8 cellular contexts compared by ENCODE assay signal in the genomic region with DNA sequence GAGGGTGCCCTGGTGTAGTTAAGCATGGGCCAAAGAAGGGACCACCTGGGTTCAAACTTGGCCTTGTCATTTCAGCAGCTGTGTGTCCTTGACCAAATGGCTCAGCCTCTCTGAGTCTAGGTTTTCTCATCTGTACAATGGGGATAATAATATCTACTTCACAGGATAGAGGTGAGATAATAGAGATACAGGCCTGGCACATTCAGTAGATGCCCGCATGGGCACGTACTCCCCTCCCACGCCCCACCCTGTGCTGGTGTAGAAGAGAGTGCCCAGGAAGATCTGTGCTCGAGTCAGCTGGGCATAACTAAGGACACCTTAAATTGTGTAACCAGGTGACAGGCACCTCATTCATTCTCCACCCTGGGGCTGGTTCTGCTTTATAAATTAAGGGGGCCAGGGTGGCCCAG. TPM values are rescaled to one million over a fixed set of nuclear protein-coding genes. Genes with fewer than 3 reads are reported as not detected.
DNase-seq lines count a peak whose midpoint lies in the region; ATAC-seq, FAIRE-seq and TF ChIP-seq lines count a peak whose summit lies in the region.

No MANE protein-coding gene starts in this region.

- in situ Hi-C loops in HepG2 (cut with HindIII; ENCODE audit: extremely low pct_ligation_motif_present, low pct_unique_long_range_greater_than_20kb) = no loop called here

- TF ChIP-seq RAD21 in HepG2 (CRISPR knock-in tag; IDR thresholded peaks at IDR 0.05) = no peak

- CTCF ChIA-PET in HepG2 (lab: Yijun Ruan, JAX; ENCODE audit: low intra/inter-chr PET ratio, low total read pairs) = no interaction called here

- no peaks in the 10 kb centered on the region for H4K20me1 ChIP-seq in HepG2 (ENCODE audit: insufficient read depth, low read length)
- no peaks in the 10 kb centered on the region for H4K20me1 ChIP-seq in MM.1S (ENCODE audit: insufficient read depth, low read length)

- TF ChIP-seq EP300 in HepG2 (IDR thresholded peaks at IDR 0.05; ENCODE audit: low read depth in 2 of 2, low read length in 2 of 2) = no peak
- no peak for TF ChIP-seq EP300 in HepG2 (CRISPR knock-in tag; IDR thresholded peaks at IDR 0.05; ENCODE audit: borderline replicate concordance)

- POLR2A ChIA-PET in HepG2 (lab: Yijun Ruan, JAX) = interaction anchor here (1.1 to 2.1 kb wide), 3 partner anchors 8 to 21 kb away, joined by 3 to 8 read pairs (median 5); partner anchors contain the start of genes RALB and TMEM185B

- H3K4me2 ChIP-seq in HepG2 (ENCODE audit: low read depth, low read length) (peak overlapping the region; percentile 95), MM.1S (ENCODE audit: low read depth, low read length) (peak overlapping the region; percentile 93)

- no peak for DNase-seq in HepG2 (ENCODE audit: low spot score)
- no peak for DNase-seq in right lobe of liver
- DNase-seq in MM.1S = no peak
- DNase-seq in foreskin keratinocyte = no peak
- peak in 1 of 2 donors; percentile 41 for DNase-seq in tibial artery
- no peak for DNase-seq in hepatic stellate cell (ENCODE audit: low spot score)
- DNase-seq in dedifferentiated amniotic fluid mesenchymal stem cell (ENCODE audit: extremely low spot score) = no peak
- no peak for DNase-seq in effector CD8-positive, alpha-beta T cell (lab: John Stamatoyannopoulos, UW)

- H3K9me3 ChIP-seq in HepG2 (ENCODE audit: low read length) = no peaks in the 10 kb centered on the region
- no peaks in the 10 kb centered on the region for H3K9me3 ChIP-seq in right lobe of liver
- H3K9me3 ChIP-seq in MM.1S (replicated peaks; ENCODE audit: insufficient read depth, low read length) = no peaks in the 10 kb centered on the region
- H3K9me3 ChIP-seq in tibial artery = no peaks in the 10 kb centered on the region

- peaks cover 25% of the 10 kb centered on the region for H3F3A ChIP-seq in MM.1S (ENCODE audit: insufficient read depth, low read length)

- no peaks in the 10 kb centered on the region for H3K9me2 ChIP-seq in MM.1S (replicated peaks; ENCODE audit: insufficient read depth, low read length)

- FAIRE-seq in HepG2 (lab: Jason Lieb, UNC) = no peak

- no peak overlapping the region for H3K27ac ChIP-seq in HepG2 (ENCODE audit: extremely low read length, insufficient read depth, low read length)
- no peak overlapping the region for H3K27ac ChIP-seq in right lobe of liver
- H3K27ac ChIP-seq in MM.1S (ENCODE audit: low read length) = peak overlapping the region; percentile 96
- peak overlapping the region; percentile 46 for H3K27ac ChIP-seq in foreskin keratinocyte
- no peak overlapping the region for H3K27ac ChIP-seq in tibial artery

- ATAC-seq in HepG2 (no peak), right lobe of liver (no peak), foreskin keratinocyte (peak; percentile 29)

- H3K9ac ChIP-seq in HepG2 (ENCODE audit: insufficient read depth, low read depth, low read length) = no peak overlapping the region
- H3K9ac ChIP-seq in MM.1S (ENCODE audit: low read length) = peak overlapping the region; percentile 85

- no TSS peak for BruUV-seq in HepG2 (replicated peaks; lab: Mats Ljungman, UMichigan)

- H2AFZ ChIP-seq in HepG2 (ENCODE audit: low read length) = peak overlapping the region; percentile 94
- peak overlapping the region; percentile 94 for H2AFZ ChIP-seq in MM.1S (ENCODE audit: low read length)

- H3K4me3 ChIP-seq in HepG2 (replicated peaks in 1 of 3; ENCODE audit: insufficient read depth in 1 of 3, low read depth in 2 of 3, low read length in 3 of 3) (peak overlapping the region in 2 of 3 experiments; percentile 74 to 77; a peak in 4 of 6 replicates), right lobe of liver (peak overlapping the region in 1 of 3 donors; percentile 32), MM.1S (ENCODE audit: low read length) (peak overlapping the region; percentile 72), tibial artery (peak overlapping the region; percentile 41 to 51)

- 58% methylated on average over 4 of the region's 4 CpGs for WGBS in HepG2 (ENCODE audit: low lambda C conversion rate)
- WGBS in right lobe of liver (ENCODE audit: insufficient coverage, low coverage, low lambda C conversion rate, missing lambda C conversion rate) = 82% methylated on average over 2 of the region's 4 CpGs

- H3K27me3 ChIP-seq in HepG2 (ENCODE audit: control insufficient read depth in 1 of 2, insufficient read depth in 2 of 2, low read length in 2 of 2) (peaks cover 2 to 26% of the 10 kb centered on the region in 2 experiments; a peak in 3 of 5 replicates), right lobe of liver (no peaks in the 10 kb centered on the region), MM.1S (replicated peaks; ENCODE audit: insufficient read depth, low read length) (no peaks in the 10 kb centered on the region), foreskin keratinocyte (no peaks in the 10 kb centered on the region), tibial artery (peaks cover 0 to 3% of the 10 kb centered on the region in 2 donors)

- H3K79me2 ChIP-seq in HepG2 (ENCODE audit: insufficient read depth, low read length) (no peaks in the 10 kb centered on the region), MM.1S (ENCODE audit: low read length) (peaks cover 20% of the 10 kb centered on the region)

- H3K4me1 ChIP-seq in HepG2 (ENCODE audit: insufficient read depth, low read length) = peaks cover 67% of the 10 kb centered on the region
- no peaks in the 10 kb centered on the region for H3K4me1 ChIP-seq in right lobe of liver
- H3K4me1 ChIP-seq in MM.1S (ENCODE audit: low read length) = peaks cover 15% of the 10 kb centered on the region
- peaks cover 4% of the 10 kb centered on the region for H3K4me1 ChIP-seq in foreskin keratinocyte
- H3K4me1 ChIP-seq in tibial artery = peaks cover 0 to 14% (median 2%) of the 10 kb centered on the region in 4 donors

- intact Hi-C loops in HepG2 (cut with micrococcal nuclease; ENCODE audit: unreplicated experiment) (loop anchor here (5.0 kb wide), 1 partner anchor 76 kb away; no protein-coding TSS in a partner anchor), right lobe of liver (cut with DNase I) (no loop called here), tibial artery (cut with DNase I; ENCODE audit: low total_unique reads) (no loop called here)

- TF ChIP-seq CTCF in HepG2 (CRISPR knock-in tag; IDR thresholded peaks at IDR 0.05) (no peak), right lobe of liver (IDR thresholded peaks at IDR 0.05) (no peak), MM.1S (IDR thresholded peaks at IDR 0.05; ENCODE audit: low read length) (no peak), foreskin keratinocyte (conservative IDR thresholded peaks at IDR 0.05) (no peak), tibial artery (IDR thresholded peaks at IDR 0.05) (no peak)

- no peaks in the 10 kb centered on the region for H3K36me3 ChIP-seq in HepG2 (replicated peaks in 1 of 2; ENCODE audit: control insufficient read depth in 1 of 2, insufficient read depth in 2 of 2, low read length in 2 of 2)
- H3K36me3 ChIP-seq in right lobe of liver = no peaks in the 10 kb centered on the region
- no peaks in the 10 kb centered on the region for H3K36me3 ChIP-seq in MM.1S (replicated peaks; ENCODE audit: insufficient read depth, low read length)
- H3K36me3 ChIP-seq in tibial artery = no peaks in the 10 kb centered on the region

- TF ChIP-seq POLR2A in HepG2 (IDR thresholded peaks at IDR 0.05; ENCODE audit: insufficient read depth in 1 of 2, low read depth in 2 of 2, low read length in 2 of 2) (no peak), right lobe of liver (IDR thresholded peaks at IDR 0.05) (no peak)

RNA-seq across cellular contexts. Expression of gene TMEM185B, which starts 8.4 kb away (rescaled TPM):
- 3.5 and 7.0 TPM in 2 replicates for total RNA-seq in HepG2 (2016; rRNA removed; fragmentation: Illumina TruSeq; extraction: Trizol)
- 1.2 and 1.8 TPM in 2 replicates for total RNA-seq in HepG2 (2016; cell fraction: cytosol; rRNA removed; fragmentation: Illumina TruSeq; extraction: Trizol; ENCODE audit: low read depth)
- total RNA-seq in HepG2 (2016; cell fraction: insoluble cytoplasmic fraction; rRNA removed; fragmentation: Illumina TruSeq; extraction: Trizol) = 2.9 and 6.9 TPM in 2 replicates
- 3.8 and 4.7 TPM in 2 replicates for total RNA-seq in HepG2 (2016; cell fraction: membrane; rRNA removed; fragmentation: Illumina TruSeq; extraction: Trizol)
- 6.4 and 7.9 TPM in 2 replicates for total RNA-seq in HepG2 (2016; cell fraction: nucleus; rRNA removed; fragmentation: Illumina TruSeq; extraction: Trizol)
- polyA plus RNA-seq in HepG2 (2011; rRNA removed) = 5.6 and 5.7 TPM in 2 replicates
- polyA plus RNA-seq in HepG2 (2011; cell fraction: cytosol; rRNA removed) = 6.0 and 6.3 TPM in 2 replicates
- polyA plus RNA-seq in HepG2 (2011; cell fraction: nucleus; rRNA removed) = 9.5 and 9.8 TPM in 2 replicates
- 7.3 and 7.8 TPM in 2 replicates for polyA plus RNA-seq in HepG2 (2012)
- 1.2 and 1.8 TPM in 2 replicates for polyA plus RNA-seq in HepG2 (2016; cell fraction: cytosol; fragmentation: Illumina TruSeq; extraction: Trizol; ENCODE audit: low read depth)
- 3.2 and 5.0 TPM in 2 replicates for polyA plus RNA-seq in HepG2 (2016; cell fraction: insoluble cytoplasmic fraction; fragmentation: Illumina TruSeq; extraction: Trizol; ENCODE audit: low read depth)
- 2.4 and 3.2 TPM in 2 replicates for polyA plus RNA-seq in HepG2 (2016; cell fraction: membrane; fragmentation: Illumina TruSeq; extraction: Trizol; ENCODE audit: low read depth)
- polyA plus RNA-seq in HepG2 (2016; cell fraction: nucleus; fragmentation: Illumina TruSeq; extraction: Trizol; ENCODE audit: insufficient read depth, low read depth) = 8.5 and 10.2 TPM in 2 replicates
- polyA minus RNA-seq in HepG2 (2011; rRNA and poly(A)+ RNA removed; ENCODE audit: low replicate concordance) = 13.7 and 14.5 TPM in 2 replicates
- polyA minus RNA-seq in HepG2 (2011; cell fraction: cytosol; rRNA and poly(A)+ RNA removed) = 4.8 and 5.5 TPM in 2 replicates
- polyA minus RNA-seq in HepG2 (2011; cell fraction: nucleus; rRNA and poly(A)+ RNA removed) = 5.2 and 7.0 TPM in 2 replicates
- 10 to 100 TPM in 3 of 6 experiments, 1 to 10 TPM in 3; 3.8 to 18.1 (median 10.6) TPM for total RNA-seq in right lobe of liver
- 18.3 and 18.6 TPM in 2 replicates for total RNA-seq in foreskin keratinocyte
- 10.7 and 11.4 TPM in 2 replicates for polyA plus RNA-seq in foreskin keratinocyte

RNA-seq across cellular contexts. Expression of gene RALB, which starts 21.1 kb away (rescaled TPM):
- total RNA-seq in HepG2 (2016; rRNA removed; fragmentation: Illumina TruSeq; extraction: Trizol) = 43.2 and 65.4 TPM in 2 replicates
- total RNA-seq in HepG2 (2016; cell fraction: cytosol; rRNA removed; fragmentation: Illumina TruSeq; extraction: Trizol; ENCODE audit: low read depth) = 14.7 and 15.0 TPM in 2 replicates
- total RNA-seq in HepG2 (2016; cell fraction: insoluble cytoplasmic fraction; rRNA removed; fragmentation: Illumina TruSeq; extraction: Trizol) = 46.9 and 63.2 TPM in 2 replicates
- 40.6 and 40.7 TPM in 2 replicates for total RNA-seq in HepG2 (2016; cell fraction: membrane; rRNA removed; fragmentation: Illumina TruSeq; extraction: Trizol)
- 18.9 and 20.9 TPM in 2 replicates for total RNA-seq in HepG2 (2016; cell fraction: nucleus; rRNA removed; fragmentation: Illumina TruSeq; extraction: Trizol)
- polyA plus RNA-seq in HepG2 (2011; rRNA removed) = 28.5 and 37.8 TPM in 2 replicates
- polyA plus RNA-seq in HepG2 (2011; cell fraction: cytosol; rRNA removed) = 27.1 and 34.7 TPM in 2 replicates
- polyA plus RNA-seq in HepG2 (2011; cell fraction: nucleus; rRNA removed) = 7.9 and 9.7 TPM in 2 replicates
- polyA plus RNA-seq in HepG2 (2012) = 25.9 and 28.9 TPM in 2 replicates
- 17.5 and 21.3 TPM in 2 replicates for polyA plus RNA-seq in HepG2 (2016; cell fraction: cytosol; fragmentation: Illumina TruSeq; extraction: Trizol; ENCODE audit: low read depth)
- polyA plus RNA-seq in HepG2 (2016; cell fraction: insoluble cytoplasmic fraction; fragmentation: Illumina TruSeq; extraction: Trizol; ENCODE audit: low read depth) = 77.8 and 83.3 TPM in 2 replicates
- 40.5 and 41.2 TPM in 2 replicates for polyA plus RNA-seq in HepG2 (2016; cell fraction: membrane; fragmentation: Illumina TruSeq; extraction: Trizol; ENCODE audit: low read depth)
- polyA plus RNA-seq in HepG2 (2016; cell fraction: nucleus; fragmentation: Illumina TruSeq; extraction: Trizol; ENCODE audit: insufficient read depth, low read depth) = 29.6 and 37.1 TPM in 2 replicates
- 7.6 and 34.5 TPM in 2 replicates for polyA minus RNA-seq in HepG2 (2011; rRNA and poly(A)+ RNA removed; ENCODE audit: low replicate concordance)
- 18.2 and 26.6 TPM in 2 replicates for polyA minus RNA-seq in HepG2 (2011; cell fraction: cytosol; rRNA and poly(A)+ RNA removed)
- 11.1 and 12.7 TPM in 2 replicates for polyA minus RNA-seq in HepG2 (2011; cell fraction: nucleus; rRNA and poly(A)+ RNA removed)
- total RNA-seq in right lobe of liver = 10 to 100 TPM; 14.5 to 26.8 (median 18.6) TPM
- total RNA-seq in foreskin keratinocyte = 49.4 and 57.4 TPM in 2 replicates
- polyA plus RNA-seq in foreskin keratinocyte = 44.7 and 47.8 TPM in 2 replicates

Comparison
In these comparisons a context has a peak if more than half of its experiments do, and no peak if none do; other contexts are left out.
1. H3K27ac ChIP-seq: peak in MM.1S (single experiment) and foreskin keratinocyte (single experiment); none in HepG2 (single experiment), right lobe of liver (0 of 3) and tibial artery (0 of 2).